In genomic region chr19:44752816-44753618, GRCh38 we compare ENCODE assay signal across 8 cellular contexts. TPM values are rescaled to one million over a fixed set of nuclear protein-coding genes. Genes with fewer than 3 reads are reported as not detected.
DNase-seq lines count a peak whose midpoint lies in the region; ATAC-seq and TF ChIP-seq lines count a peak whose summit lies in the region.

No MANE protein-coding gene starts in this region.

- H3K36me3 ChIP-seq in CD8-positive, alpha-beta T cell (ENCODE audit: insufficient read depth, low read length), result peaks cover 1% of the 10 kb centered on the region
- H3K36me3 ChIP-seq in gastroesophageal sphincter (peaks cover 0 to 49% of the 10 kb centered on the region in 2 donors), testis (ENCODE audit: low read depth, missing control alignments) (no peaks in the 10 kb centered on the region)

- TF ChIP-seq POLR2A in gastroesophageal sphincter (IDR thresholded peaks at IDR 0.05) (no peak), testis (IDR thresholded peaks at IDR 0.05) (no peak)

- H3K4me3 ChIP-seq in CD8-positive, alpha-beta T cell (ENCODE audit: low read depth, low read length), result peak overlapping the region; percentile 13
- H3K4me3 ChIP-seq in gastroesophageal sphincter (peak overlapping the region; percentile 26 to 49), testis (peak overlapping the region in 1 of 2 donors; percentile 51)

- H3K36me3 Mint-ChIP-seq in CD8-positive, alpha-beta T cell, result peaks cover 34% of the 10 kb centered on the region

- H3K27ac ChIP-seq in CD8-positive, alpha-beta T cell (ENCODE audit: low read depth, low read length), result peak overlapping the region; percentile 83
- H3K27ac ChIP-seq in gastroesophageal sphincter (peak overlapping the region; percentile 70 to 93 (median 89)), testis (peak overlapping the region; percentile 83 to 86)

- no peaks in the 10 kb centered on the region for H3K9me3 ChIP-seq in CD8-positive, alpha-beta T cell (ENCODE audit: low read length)
- H3K9me3 ChIP-seq in gastroesophageal sphincter, result no peaks in the 10 kb centered on the region
- H3K9me3 ChIP-seq in testis, result no peaks in the 10 kb centered on the region

- peak; percentile 88 to 97 (median 93) for DNase-seq in CD8-positive, alpha-beta T cell
- peak; percentile 92 for DNase-seq in RPMI8226
- DNase-seq in activated T-helper 9 cell treated with anti-CD3 and anti-CD28 coated beads, Interleukin-2, amount 50 U/mL, for 16 hours (ENCODE audit: low read depth), result peak; percentile 91
- DNase-seq in occipital lobe (lab: John Stamatoyannopoulos, UW), result peak; percentile 10
- DNase-seq in testis, result peak; percentile 92

- peak; percentile 76 for ATAC-seq in CD8-positive, alpha-beta T cell
- ATAC-seq in GM19452 (IDR thresholded peaks at IDR 0.05; ENCODE audit: unreplicated experiment), result peak; percentile 67
- peak; percentile 49 for ATAC-seq in HG03565 (IDR thresholded peaks at IDR 0.05; ENCODE audit: unreplicated experiment)
- peak; percentile 34 for ATAC-seq in gastroesophageal sphincter

- POLR2A ChIA-PET in CD8-positive, alpha-beta T cell (lab: Charles Lee), result interaction anchor here (0.8 to 1.5 kb wide), 6 partner anchors 8 to 29 kb away, joined by 3 to 12 read pairs (median 6); no protein-coding TSS in a partner anchor

- no peak for TF ChIP-seq EP300 in gastroesophageal sphincter (IDR thresholded peaks at IDR 0.05)

- H3K27me3 ChIP-seq in CD8-positive, alpha-beta T cell (ENCODE audit: insufficient read depth, low read length), result no peaks in the 10 kb centered on the region
- H3K27me3 ChIP-seq in gastroesophageal sphincter, result no peaks in the 10 kb centered on the region
- no peaks in the 10 kb centered on the region for H3K27me3 ChIP-seq in testis

- peak overlapping the region; percentile 97 for H3K27ac Mint-ChIP-seq in CD8-positive, alpha-beta T cell

- H3K9me3 Mint-ChIP-seq in CD8-positive, alpha-beta T cell, result no peaks in the 10 kb centered on the region

- TF ChIP-seq CTCF in CD8-positive, alpha-beta T cell (IDR thresholded peaks at IDR 0.05), result no peak
- TF ChIP-seq CTCF in gastroesophageal sphincter (IDR thresholded peaks at IDR 0.05) (peak in 1 of 4 experiments; percentile 28), testis (IDR thresholded peaks at IDR 0.05) (no peak)

- H3K4me3 Mint-ChIP-seq in CD8-positive, alpha-beta T cell, result peak overlapping the region; percentile 95

- H3K4me1 Mint-ChIP-seq in CD8-positive, alpha-beta T cell (ENCODE audit: low read depth), result peaks cover 65% of the 10 kb centered on the region

- H3K27me3 Mint-ChIP-seq in CD8-positive, alpha-beta T cell (ENCODE audit: low read depth), result no peaks in the 10 kb centered on the region

- intact Hi-C loops in CD8-positive, alpha-beta T cell (cut with DNase I, micrococcal nuclease), result loop anchor here (1.0 to 5.0 kb wide), 6 partner anchors 8 to 964 kb away; partner anchors contain the start of genes BLOC1S3 (in 1 of the 2), RELB (in 1 of the 2) and TRAPPC6A (in 1 of the 2)
- intact Hi-C loops in testis (cut with DNase I; ENCODE audit: low total_unique reads), result no loop called here

- 43 to 62% methylated on average over 2 to 5 of the region's 16 CpGs for WGBS in gastroesophageal sphincter (ENCODE audit: low coverage in 1 of 2), 2 donors
- 22 to 28% methylated on average over 11 to 16 of the region's 16 CpGs for WGBS in testis, 2 donors

- peaks cover 64% of the 10 kb centered on the region for H3K4me1 ChIP-seq in CD8-positive, alpha-beta T cell (ENCODE audit: insufficient read depth, low read length)
- H3K4me1 ChIP-seq in gastroesophageal sphincter, result peaks cover 0 to 91% (median 63%) of the 10 kb centered on the region in 3 donors
- H3K4me1 ChIP-seq in testis, result peaks cover 59% of the 10 kb centered on the region

- CTCF ChIA-PET in CD8-positive, alpha-beta T cell (lab: Charles Lee), result interaction anchor here (1.1 to 28.9 kb wide), 5 partner anchors 12 to 96 kb away, joined by 3 to 638 read pairs (median 6); no protein-coding TSS in a partner anchor

RNA-seq across cellular contexts. Expression of gene BCL3, which starts 4.5 kb away (rescaled TPM):
- 100 to 1,000 TPM; 107 to 116 TPM for total RNA-seq in CD8-positive, alpha-beta T cell
- total RNA-seq in gastroesophageal sphincter (10 to 100 TPM; 13.2 to 37.7 (median 16.4) TPM), occipital lobe (not detected), testis (10 to 100 TPM; 31.7 to 38.1 TPM)
- 15.5 TPM for polyA plus RNA-seq in testis (ENCODE audit: insufficient read depth, low read depth, low replicate concordance)

RNA-seq across cellular contexts. Expression of gene CBLC, which starts 24.7 kb away (rescaled TPM):
- total RNA-seq in CD8-positive, alpha-beta T cell, result not detected
- total RNA-seq in gastroesophageal sphincter, result 1 to 10 TPM in 1 of 4 donors, under 1 TPM in 1, not detected in 2; 0.93 to 1.0 TPM
- total RNA-seq in occipital lobe, result not detected
- total RNA-seq in testis, result 1 to 10 TPM; 4.9 to 6.9 TPM
- polyA plus RNA-seq in testis (ENCODE audit: insufficient read depth, low read depth, low replicate concordance), result 1.9 TPM

RNA-seq across cellular contexts. Expression of gene CEACAM16, which starts 54.1 kb away (rescaled TPM):
- total RNA-seq in CD8-positive, alpha-beta T cell, result not detected
- total RNA-seq in gastroesophageal sphincter (not detected), occipital lobe (not detected), testis (under 1 TPM in 1 of 2 donors, not detected in 1; 0.50 TPM)
- polyA plus RNA-seq in testis (ENCODE audit: insufficient read depth, low read depth, low replicate concordance), result not detected

RNA-seq across cellular contexts. Expression of gene BCAM, which starts 55.9 kb away (rescaled TPM):
- total RNA-seq in CD8-positive, alpha-beta T cell, result not detected
- total RNA-seq in gastroesophageal sphincter (10 to 100 TPM; 24.1 to 52.7 (median 36.9) TPM), occipital lobe (2.3 TPM), testis (100 to 1,000 TPM in 1 of 2 donors, 10 to 100 TPM in 1; 67.8 to 128 TPM)
- polyA plus RNA-seq in testis (ENCODE audit: insufficient read depth, low read depth, low replicate concordance), result 113 TPM

Comparison
In these comparisons a context has a peak if more than half of its experiments do, and no peak if none do; other contexts are left out.
1. DNase-seq: peak in every context shown above with its lines; median percentile 93 in CD8-positive, alpha-beta T cell; 92 in RPMI8226; 92 in testis; 91 in activated T-helper 9 cell treated with anti-CD3 and anti-CD28 coated beads, Interleukin-2, amount 50 U/mL, for 16 hours; 10 in occipital lobe.
2. RNA of gene BCL3, which starts 4.5 kb away (total RNA-seq): 107 to 116 TPM in CD8-positive, alpha-beta T cell, 31.7 to 38.1 TPM in testis and 13.2 to 37.7 TPM in gastroesophageal sphincter; not detected in occipital lobe (single experiment); every median in the first group is over 10 times any median in the second.
3. Peak in every context shown above with its lines, with median percentiles within 50 percentile points of each other: ATAC-seq and H3K27ac ChIP-seq.